Comparison of ENCODE assay signal across 1 cellular context in the genomic region with DNA sequence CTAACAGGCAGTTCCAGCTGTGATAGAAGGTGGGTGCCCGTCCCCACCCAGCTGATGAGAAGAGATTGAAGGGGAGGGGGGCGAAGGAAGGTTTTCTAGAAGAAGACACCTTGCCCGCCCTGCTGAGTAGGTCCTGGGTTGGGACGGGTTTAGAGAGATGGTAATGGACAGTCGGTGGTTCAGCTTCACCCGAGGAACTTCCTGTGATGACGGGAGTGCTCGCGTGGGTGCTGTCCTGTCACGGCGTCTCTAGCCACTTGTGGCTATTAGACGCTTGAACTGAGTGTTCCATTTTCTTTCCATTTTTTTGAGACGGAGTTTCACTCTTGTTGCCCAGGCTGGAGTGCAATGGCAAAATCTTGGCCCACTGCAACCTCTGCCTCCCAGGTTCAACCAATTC.
TF ChIP-seq lines count a peak whose summit lies in the region.

No MANE protein-coding gene starts in this region.

TF ChIP-seq in H1, 55 proteins besides CTCF, POLR2A, EP300 and RAD21:
- TF ChIP-seq KDM4A (IDR thresholded peaks at IDR 0.05; ENCODE audit: low read depth, low read length, severe bottlenecking) (no peak), YY1 (IDR thresholded peaks at IDR 0.05; ENCODE audit: low read depth, low read length) (no peak), SRF (IDR thresholded peaks at IDR 0.05; ENCODE audit: low read depth, low read length) (no peak), BACH1 (IDR thresholded peaks at IDR 0.05; ENCODE audit: low read length) (no peak)
